In the genomic region with DNA sequence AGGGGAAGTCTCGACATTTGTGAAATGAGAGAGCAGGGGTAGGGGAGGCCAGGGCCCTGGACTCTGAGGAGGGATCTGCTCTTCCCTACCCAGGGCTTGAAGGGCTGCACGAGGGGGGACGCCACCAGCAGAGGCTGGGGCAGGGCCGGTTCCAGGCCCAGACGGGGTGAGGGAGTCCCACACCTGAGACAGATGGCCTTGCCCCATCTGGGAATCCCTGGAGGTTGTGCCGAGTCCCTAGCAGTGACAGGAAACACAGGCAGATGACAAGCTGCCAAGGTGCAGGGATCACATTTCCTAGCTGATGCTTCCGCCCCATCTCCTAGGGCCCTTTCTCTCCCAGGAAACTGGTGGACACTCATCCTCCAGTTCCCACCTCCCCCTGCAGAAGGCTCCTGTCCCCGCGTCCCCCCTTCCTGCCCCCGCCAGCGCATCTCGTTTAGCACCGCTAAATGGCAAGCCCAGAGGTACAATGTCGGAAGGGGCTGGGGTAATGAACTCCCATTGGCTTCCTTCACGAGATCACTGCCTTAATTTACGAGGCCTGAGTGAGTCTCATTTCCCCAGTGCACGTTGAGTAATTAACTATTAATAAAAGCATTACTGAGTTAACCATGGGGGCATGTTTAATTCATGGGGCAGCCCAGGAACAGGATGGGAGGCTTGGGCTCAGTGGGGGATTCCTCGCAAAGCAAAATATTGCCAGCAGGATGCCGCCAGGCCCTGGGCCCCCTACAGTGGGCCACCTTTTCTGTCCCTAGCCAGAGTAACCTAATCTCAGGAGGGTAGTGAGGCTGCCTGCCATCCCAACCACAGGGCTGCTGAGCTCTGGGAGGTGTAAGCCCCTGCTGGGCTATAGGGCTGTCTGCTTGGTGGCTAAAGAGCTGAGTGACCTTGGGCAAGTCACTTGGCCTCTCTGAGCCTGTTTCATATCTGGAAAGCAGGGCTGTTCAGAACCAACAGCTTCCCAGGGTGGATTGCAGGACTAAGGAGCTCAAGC, we compare ENCODE assay signal across 13 cellular contexts. TPM values are rescaled to one million over a fixed set of nuclear protein-coding genes. Genes with fewer than 3 reads are reported as not detected.
DNase-seq lines count a peak whose midpoint lies in the region; ATAC-seq and TF ChIP-seq lines count a peak whose summit lies in the region.
"Had no signal": no experiment of that assay in that cellular context is flagged by ENCODE, and none has a peak within 500 bp of the region (broad histone marks: within the 10 kb centered on the region; RNA-seq: fewer than 3 reads in every experiment).

No MANE protein-coding gene starts in this region.

- H3K27ac ChIP-seq in stomach, result no peak overlapping the region

- H3K4me1 Mint-ChIP-seq in activated CD4-positive, alpha-beta memory T cell treated with anti-CD3 and anti-CD28 coated beads for 36 hours (ENCODE audit: low read depth), result peaks cover 14% of the 10 kb centered on the region
- peaks cover 11% of the 10 kb centered on the region for H3K4me1 Mint-ChIP-seq in activated CD4-positive, alpha-beta memory T cell treated with anti-CD3 and anti-CD28 coated beads, Interleukin-2, amount 10 ng/mL, durations not matched to agents 7 days and 5 days
- peaks cover 13 to 22% of the 10 kb centered on the region in 2 donors for H3K4me1 Mint-ChIP-seq in stimulated activated naive B cell treated with anti-CD40 and anti-IgM and Interleukin-4, amounts not matched to agents 10 μg/mL and 1 μg/mL and 100 μg/mL, for 72 hours
- H3K4me1 Mint-ChIP-seq in progenitor cell of endocrine pancreas (ENCODE audit: low read depth), result peaks cover 2% of the 10 kb centered on the region

- TF ChIP-seq EP300 in stomach (IDR thresholded peaks at IDR 0.05), result no peak

- peaks cover 3 to 59% (median 46%) of the 10 kb centered on the region in 3 donors for H3K27me3 ChIP-seq in stomach

- no peak for TF ChIP-seq POLR2A in stomach (IDR thresholded peaks at IDR 0.05)

- no peaks in the 10 kb centered on the region for H3K9me3 ChIP-seq in stomach

- no peak overlapping the region for H3K27ac Mint-ChIP-seq in activated CD4-positive, alpha-beta memory T cell treated with anti-CD3 and anti-CD28 coated beads for 36 hours
- H3K27ac Mint-ChIP-seq in activated CD4-positive, alpha-beta memory T cell treated with anti-CD3 and anti-CD28 coated beads, Interleukin-2, amount 10 ng/mL, durations not matched to agents 7 days and 5 days, result no peak overlapping the region
- H3K27ac Mint-ChIP-seq in stimulated activated naive B cell treated with anti-CD40 and anti-IgM and Interleukin-4, amounts not matched to agents 10 μg/mL and 1 μg/mL and 100 μg/mL, for 72 hours, result peak overlapping the region; percentile 51
- no peak overlapping the region for H3K27ac Mint-ChIP-seq in progenitor cell of endocrine pancreas

- H3K4me3 Mint-ChIP-seq in activated CD4-positive, alpha-beta memory T cell treated with anti-CD3 and anti-CD28 coated beads for 36 hours, result peak overlapping the region; percentile 27
- H3K4me3 Mint-ChIP-seq in activated CD4-positive, alpha-beta memory T cell treated with anti-CD3 and anti-CD28 coated beads, Interleukin-2, amount 10 ng/mL, durations not matched to agents 7 days and 5 days, result no peak overlapping the region
- peak overlapping the region; percentile 65 to 72 for H3K4me3 Mint-ChIP-seq in stimulated activated naive B cell treated with anti-CD40 and anti-IgM and Interleukin-4, amounts not matched to agents 10 μg/mL and 1 μg/mL and 100 μg/mL, for 72 hours
- H3K4me3 Mint-ChIP-seq in progenitor cell of endocrine pancreas (ENCODE audit: low read depth), result no peak overlapping the region

- 10 to 16% (median 13%) methylated on average over 18 to 19 of the region's 19 CpGs for WGBS in stomach, 5 donors

- H3K4me1 ChIP-seq in stomach, result peaks cover 5 to 30% (median 16%) of the 10 kb centered on the region in 4 donors

- H3K9me3 Mint-ChIP-seq in activated CD4-positive, alpha-beta memory T cell treated with anti-CD3 and anti-CD28 coated beads for 36 hours, result no peaks in the 10 kb centered on the region
- no peaks in the 10 kb centered on the region for H3K9me3 Mint-ChIP-seq in activated CD4-positive, alpha-beta memory T cell treated with anti-CD3 and anti-CD28 coated beads, Interleukin-2, amount 10 ng/mL, durations not matched to agents 7 days and 5 days
- H3K9me3 Mint-ChIP-seq in stimulated activated naive B cell treated with anti-CD40 and anti-IgM and Interleukin-4, amounts not matched to agents 10 μg/mL and 1 μg/mL and 100 μg/mL, for 72 hours, result peaks cover 0 to 1% of the 10 kb centered on the region in 2 donors
- H3K9me3 Mint-ChIP-seq in progenitor cell of endocrine pancreas (ENCODE audit: low read depth), result no peaks in the 10 kb centered on the region

- no peak overlapping the region for H3K4me3 ChIP-seq in stomach

- ATAC-seq in esophagus mucosa, result peak; percentile 30
- peak; percentile 67 for ATAC-seq in stimulated activated naive B cell treated with anti-CD40 and anti-IgM and Interleukin-4, amounts not matched to agents 10 μg/mL and 1 μg/mL and 100 μg/mL, for 72 hours (replicated peaks)

- CTCF ChIA-PET in activated CD4-positive, alpha-beta memory T cell treated with anti-CD3 and anti-CD28 coated beads for 36 hours (lab: Charles Lee), result interaction anchor here (0.5 to 1.6 kb wide), 5 partner anchors 15 to 1741 kb away, joined by 3 read pairs; a partner anchor contains a TSS
- CTCF ChIA-PET in activated CD4-positive, alpha-beta memory T cell treated with anti-CD3 and anti-CD28 coated beads, Interleukin-2, amount 10 ng/mL, durations not matched to agents 7 days and 5 days (lab: Charles Lee), result interaction anchor here (0.7 kb wide), 1 partner anchor 37 kb away, joined by 3 read pairs; no protein-coding TSS in a partner anchor

- no peak for TF ChIP-seq CTCF in stomach (IDR thresholded peaks at IDR 0.05)
- TF ChIP-seq CTCF in progenitor cell of endocrine pancreas (IDR thresholded peaks at IDR 0.05; ENCODE audit: unreplicated experiment), result no peak

- peaks cover 2% of the 10 kb centered on the region for H3K36me3 Mint-ChIP-seq in activated CD4-positive, alpha-beta memory T cell treated with anti-CD3 and anti-CD28 coated beads for 36 hours
- peaks cover 6% of the 10 kb centered on the region for H3K36me3 Mint-ChIP-seq in activated CD4-positive, alpha-beta memory T cell treated with anti-CD3 and anti-CD28 coated beads, Interleukin-2, amount 10 ng/mL, durations not matched to agents 7 days and 5 days (ENCODE audit: low read depth)
- H3K36me3 Mint-ChIP-seq in stimulated activated naive B cell treated with anti-CD40 and anti-IgM and Interleukin-4, amounts not matched to agents 10 μg/mL and 1 μg/mL and 100 μg/mL, for 72 hours, result peaks cover 0 to 7% of the 10 kb centered on the region in 2 donors
- H3K36me3 Mint-ChIP-seq in progenitor cell of endocrine pancreas (ENCODE audit: insufficient read depth), result peaks cover 3% of the 10 kb centered on the region

- DNase-seq in activated CD4-positive, alpha-beta memory T cell treated with anti-CD3 and anti-CD28 coated beads for 36 hours, result no peak
- DNase-seq in activated CD4-positive, alpha-beta memory T cell treated with anti-CD3 and anti-CD28 coated beads, Interleukin-2, amount 10 ng/mL, durations not matched to agents 7 days and 5 days, result no peak
- DNase-seq in NCI-H2171 treated with DMSO at 0.1 percent for 48 hours (lab: John Stamatoyannopoulos, UW), result peak; percentile 98
- DNase-seq in stimulated activated naive B cell treated with anti-CD40 and anti-IgM and Interleukin-4, amounts not matched to agents 10 μg/mL and 1 μg/mL and 100 μg/mL, for 72 hours, result no peak
- no peak for DNase-seq in stomach
- DNase-seq in COLO829 (ENCODE audit: low spot score), result no peak
- DNase-seq in progenitor cell of endocrine pancreas (ENCODE audit: low spot score, unreplicated experiment), result no peak
- DNase-seq: activated effector memory CD4-positive, alpha-beta T cell treated with anti-CD3 and anti-CD28 coated beads, Interleukin-2, amount 50 U/mL, for 16 hours; cortex of kidney; head of caudate nucleus; NCI-H2227 treated with DMSO at 0.1 percent for 48 hours; T-helper 9 cell had no signal

- POLR2A ChIA-PET in activated CD4-positive, alpha-beta memory T cell treated with anti-CD3 and anti-CD28 coated beads for 36 hours (lab: Charles Lee), result interaction anchor here (0.5 to 0.7 kb wide), 2 partner anchors 11 to 603 kb away, joined by 3 to 5 read pairs; no protein-coding TSS in a partner anchor
- POLR2A ChIA-PET in activated CD4-positive, alpha-beta memory T cell treated with anti-CD3 and anti-CD28 coated beads, Interleukin-2, amount 10 ng/mL, durations not matched to agents 7 days and 5 days (lab: Charles Lee), result interaction anchor here (1.4 kb wide), 1 partner anchor 20 kb away, joined by 4 read pairs; no protein-coding TSS in a partner anchor

- peaks cover 5% of the 10 kb centered on the region for H3K27me3 Mint-ChIP-seq in activated CD4-positive, alpha-beta memory T cell treated with anti-CD3 and anti-CD28 coated beads for 36 hours
- H3K27me3 Mint-ChIP-seq in activated CD4-positive, alpha-beta memory T cell treated with anti-CD3 and anti-CD28 coated beads, Interleukin-2, amount 10 ng/mL, durations not matched to agents 7 days and 5 days, result peaks cover 40% of the 10 kb centered on the region
- H3K27me3 Mint-ChIP-seq in stimulated activated naive B cell treated with anti-CD40 and anti-IgM and Interleukin-4, amounts not matched to agents 10 μg/mL and 1 μg/mL and 100 μg/mL, for 72 hours, result peaks cover 28 to 40% of the 10 kb centered on the region in 2 donors
- peaks cover 46% of the 10 kb centered on the region for H3K27me3 Mint-ChIP-seq in progenitor cell of endocrine pancreas

- H3K36me3 ChIP-seq in stomach, result peaks cover 0 to 23% (median 11%) of the 10 kb centered on the region in 4 donors

- intact Hi-C loops in activated CD4-positive, alpha-beta memory T cell treated with anti-CD3 and anti-CD28 coated beads for 36 hours (cut with micrococcal nuclease), result no loop called here
- intact Hi-C loops in stomach (cut with DNase I; ENCODE audit: low total_unique reads), result no loop called here

RNA-seq across cellular contexts. Expression of a gene that starts 35.4 kb away (rescaled TPM):
- not detected for total RNA-seq in activated CD4-positive, alpha-beta memory T cell treated with anti-CD3 and anti-CD28 coated beads for 36 hours
- total RNA-seq in activated CD4-positive, alpha-beta memory T cell treated with anti-CD3 and anti-CD28 coated beads, Interleukin-2, amount 10 ng/mL, durations not matched to agents 7 days and 5 days, result not detected
- total RNA-seq in esophagus mucosa (0.40 TPM), stomach (under 1 TPM in 1 of 5 donors, not detected in 4; 0.18 TPM), progenitor cell of endocrine pancreas (0.14 and 0.20 TPM in 2 replicates)
- under 1 TPM in 2 of 3 donors, not detected in 1; 0.19 to 0.60 TPM for polyA plus RNA-seq in stomach

Comparison
In these comparisons a context has a peak if more than half of its experiments do, and no peak if none do; other contexts are left out.
1. H3K4me3 Mint-ChIP-seq: peak in activated CD4-positive, alpha-beta memory T cell treated with anti-CD3 and anti-CD28 coated beads for 36 hours (single experiment) and stimulated activated naive B cell treated with anti-CD40 and anti-IgM and Interleukin-4, amounts not matched to agents 10 μg/mL and 1 μg/mL and 100 μg/mL, for 72 hours (2 of 2); none in activated CD4-positive, alpha-beta memory T cell treated with anti-CD3 and anti-CD28 coated beads, Interleukin-2, amount 10 ng/mL, durations not matched to agents 7 days and 5 days (single experiment) and progenitor cell of endocrine pancreas (single experiment).